In genomic region chr1:1628656-1629429, GRCh38 we compare ENCODE assay signal across 10 cellular contexts. TPM values are rescaled to one million over a fixed set of nuclear protein-coding genes. Genes with fewer than 3 reads are reported as not detected.
DNase-seq lines count a peak whose midpoint lies in the region; ATAC-seq and TF ChIP-seq lines count a peak whose summit lies in the region.
"Had no signal": no experiment of that assay in that cellular context is flagged by ENCODE, and none has a peak within 500 bp of the region (broad histone marks: within the 10 kb centered on the region; RNA-seq: fewer than 3 reads in every experiment).

No MANE protein-coding gene starts in this region.

- H3K36me3 ChIP-seq in HUES48 (ENCODE audit: control insufficient read depth, insufficient read depth, low read length): no peaks in the 10 kb centered on the region

- POLR2A ChIA-PET in activated CD8-positive, alpha-beta T cell treated with anti-CD3 and anti-CD28 coated beads for 36 hours (lab: Charles Lee): interaction anchor here (1.0 to 4.0 kb wide), 4 partner anchors 12 to 59 kb away, joined by 3 to 46 read pairs (median 4); partner anchors contain the start of gene MIB2

- no peaks in the 10 kb centered on the region; the same call in 1 of the 2 replicates for H3K4me1 ChIP-seq in HUES48 (ENCODE audit: control insufficient read depth, insufficient read depth, low read length)

- H3K9ac ChIP-seq in HUES48 (ENCODE audit: low read depth, low read length): no peak overlapping the region

- no peaks in the 10 kb centered on the region for H3K9me3 ChIP-seq in HUES48 (ENCODE audit: control insufficient read depth, insufficient read depth, low read length)
- H3K9me3 ChIP-seq: neutrophil had no signal

- no peak overlapping the region for H3K27ac Mint-ChIP-seq in activated CD8-positive, alpha-beta T cell treated with anti-CD3 and anti-CD28 coated beads for 36 hours
- H3K27ac Mint-ChIP-seq in glutamatergic neuron (ENCODE audit: unreplicated experiment) (no peak overlapping the region), type B pancreatic cell (no peak overlapping the region)

- H3K36me3 Mint-ChIP-seq in activated CD8-positive, alpha-beta T cell treated with anti-CD3 and anti-CD28 coated beads for 36 hours (ENCODE audit: low read depth): peaks cover 2% of the 10 kb centered on the region
- no peaks in the 10 kb centered on the region for H3K36me3 Mint-ChIP-seq in glutamatergic neuron (ENCODE audit: unreplicated experiment)
- no peaks in the 10 kb centered on the region for H3K36me3 Mint-ChIP-seq in type B pancreatic cell

- ATAC-seq in activated CD8-positive, alpha-beta T cell treated with anti-CD3 and anti-CD28 coated beads for 36 hours: peak; percentile 26
- ATAC-seq in GM18502 (IDR thresholded peaks at IDR 0.05; ENCODE audit: poor library complexity, unreplicated experiment) (no peak), GM18868 (IDR thresholded peaks at IDR 0.05; ENCODE audit: unreplicated experiment) (no peak), HG03565 (IDR thresholded peaks at IDR 0.05; ENCODE audit: unreplicated experiment) (no peak)

- H3K27ac ChIP-seq in HUES48 (ENCODE audit: low read depth, low read length): no peak overlapping the region
- H3K27ac ChIP-seq: neutrophil had no signal

- H3K4me1 Mint-ChIP-seq in activated CD8-positive, alpha-beta T cell treated with anti-CD3 and anti-CD28 coated beads for 36 hours (ENCODE audit: low read depth): peaks cover 11% of the 10 kb centered on the region
- H3K4me1 Mint-ChIP-seq in glutamatergic neuron (ENCODE audit: low read depth, unreplicated experiment) (peaks cover 2% of the 10 kb centered on the region), type B pancreatic cell (ENCODE audit: unreplicated experiment) (no peaks in the 10 kb centered on the region)

- H3K4me3 ChIP-seq in HUES48 (ENCODE audit: low read depth, low read length): peak overlapping the region; percentile 47

- CTCF ChIA-PET in activated CD8-positive, alpha-beta T cell treated with anti-CD3 and anti-CD28 coated beads for 36 hours (lab: Charles Lee): interaction anchor here (0.7 to 1.3 kb wide), 5 partner anchors 23 to 70 kb away, joined by 3 to 4 read pairs (median 3); no protein-coding TSS in a partner anchor

- peak overlapping the region; percentile 56 for H3K4me3 Mint-ChIP-seq in activated CD8-positive, alpha-beta T cell treated with anti-CD3 and anti-CD28 coated beads for 36 hours
- H3K4me3 Mint-ChIP-seq in glutamatergic neuron (ENCODE audit: unreplicated experiment) (no peak overlapping the region), type B pancreatic cell (no peak overlapping the region)

- H3K27me3 Mint-ChIP-seq in activated CD8-positive, alpha-beta T cell treated with anti-CD3 and anti-CD28 coated beads for 36 hours: peaks cover 4% of the 10 kb centered on the region
- H3K27me3 Mint-ChIP-seq in glutamatergic neuron (ENCODE audit: unreplicated experiment) (peaks cover 16% of the 10 kb centered on the region), type B pancreatic cell (peaks cover 6% of the 10 kb centered on the region)

- intact Hi-C loops in activated CD8-positive, alpha-beta T cell treated with anti-CD3 and anti-CD28 coated beads for 36 hours (cut with micrococcal nuclease): no loop called here

- no peak for TF ChIP-seq CTCF in activated CD8-positive, alpha-beta T cell treated with anti-CD3 and anti-CD28 coated beads for 36 hours (IDR thresholded peaks at IDR 0.05)
- no peak for TF ChIP-seq CTCF in glutamatergic neuron (IDR thresholded peaks at IDR 0.05; ENCODE audit: partially characterized antibody, unreplicated experiment)
- no peak for TF ChIP-seq CTCF in type B pancreatic cell (conservative IDR thresholded peaks at IDR 0.05)

- H3K27me3 ChIP-seq in HUES48 (ENCODE audit: control insufficient read depth, insufficient read depth, low read length): peaks cover 21% of the 10 kb centered on the region

- peak; percentile 68 for DNase-seq in activated CD8-positive, alpha-beta T cell treated with anti-CD3 and anti-CD28 coated beads for 36 hours
- DNase-seq in glutamatergic neuron (peak; percentile 54), type B pancreatic cell (ENCODE audit: extremely low spot score, unreplicated experiment) (no peak)
- DNase-seq in stimulated activated CD8-positive, alpha-beta memory T cell treated with anti-CD3 and anti-CD28 coated beads, Interleukin-4, amount 100 ng/mL, for 48 hours: peak; percentile 69
- DNase-seq: NCI-H526 had no signal

- H3K9me3 Mint-ChIP-seq in activated CD8-positive, alpha-beta T cell treated with anti-CD3 and anti-CD28 coated beads for 36 hours: no peaks in the 10 kb centered on the region
- H3K9me3 Mint-ChIP-seq in glutamatergic neuron (ENCODE audit: unreplicated experiment) (peaks cover 11% of the 10 kb centered on the region), type B pancreatic cell (no peaks in the 10 kb centered on the region)

RNA-seq across cellular contexts. Expression of gene MMP23B, which starts 3.1 kb away (rescaled TPM):
- total RNA-seq in activated CD8-positive, alpha-beta T cell treated with anti-CD3 and anti-CD28 coated beads for 36 hours: 1 to 10 TPM; 3.3 to 4.0 TPM
- total RNA-seq in glutamatergic neuron (ENCODE audit: unreplicated experiment) (162 TPM), type B pancreatic cell (ENCODE audit: low replicate concordance) (2.2 and 6.8 TPM in 2 replicates)

RNA-seq across cellular contexts. Expression of gene MIB2, which starts 13.5 kb away (rescaled TPM):
- total RNA-seq in activated CD8-positive, alpha-beta T cell treated with anti-CD3 and anti-CD28 coated beads for 36 hours: 10 to 100 TPM; 40.1 to 41.3 TPM
- total RNA-seq in glutamatergic neuron (ENCODE audit: unreplicated experiment) (77.7 TPM), type B pancreatic cell (ENCODE audit: low replicate concordance) (73.6 and 114 TPM in 2 replicates)

RNA-seq across cellular contexts. Expression of gene FNDC10, which starts 28.9 kb away (rescaled TPM):
- total RNA-seq in activated CD8-positive, alpha-beta T cell treated with anti-CD3 and anti-CD28 coated beads for 36 hours: 1 to 10 TPM; 2.8 to 3.6 TPM
- total RNA-seq in glutamatergic neuron (ENCODE audit: unreplicated experiment) (11.9 TPM), type B pancreatic cell (ENCODE audit: low replicate concordance) (8.9 and 9.3 TPM in 2 replicates)

RNA-seq across cellular contexts. Expression of gene CDK11B, which starts 30.0 kb away (rescaled TPM):
- 10 to 100 TPM; 29.4 to 32.0 TPM for total RNA-seq in activated CD8-positive, alpha-beta T cell treated with anti-CD3 and anti-CD28 coated beads for 36 hours
- total RNA-seq in glutamatergic neuron (ENCODE audit: unreplicated experiment) (32.7 TPM), type B pancreatic cell (ENCODE audit: low replicate concordance) (21.8 and 26.5 TPM in 2 replicates)

RNA-seq across cellular contexts. Expression of gene SSU72, which starts 54.2 kb away (rescaled TPM):
- 100 to 1,000 TPM; 111 to 113 TPM for total RNA-seq in activated CD8-positive, alpha-beta T cell treated with anti-CD3 and anti-CD28 coated beads for 36 hours
- total RNA-seq in glutamatergic neuron (ENCODE audit: unreplicated experiment) (123 TPM), type B pancreatic cell (ENCODE audit: low replicate concordance) (117 and 126 TPM in 2 replicates)

Comparison
In these comparisons a context has a peak if more than half of its experiments do, and no peak if none do; other contexts are left out.
1. RNA of gene MMP23B, which starts 3.1 kb away (total RNA-seq): 162 TPM in glutamatergic neuron (single experiment); 2.2 to 6.8 TPM in type B pancreatic cell and 3.3 to 4.0 TPM in activated CD8-positive, alpha-beta T cell treated with anti-CD3 and anti-CD28 coated beads for 36 hours; every median in the first group is over 10 times any median in the second.